ENCODE assay signal across 12 cellular contexts in genomic region chr2:137886432-137886831, GRCh38.
A peak's percentile ranks its signal among the peaks of the same experiment; 100 is the strongest.
DNase-seq lines count a peak whose midpoint lies in the region; ATAC-seq and TF ChIP-seq lines count a peak whose summit lies in the region.
"Had no signal": no experiment of that assay in that cellular context is flagged by ENCODE, and none has a peak within 500 bp of the region (broad histone marks: within the 10 kb centered on the region; RNA-seq: fewer than 3 reads in every experiment).

No MANE protein-coding gene starts in this region.

- ATAC-seq in GM18519 (IDR thresholded peaks at IDR 0.05; ENCODE audit: low FRiP score, unreplicated experiment) (no peak), Right ventricle myocardium superior (ENCODE audit: poor library complexity) (no peak)
- no peak for ATAC-seq in stimulated activated naive CD8-positive, alpha-beta T cell treated with anti-CD3 and anti-CD28 coated beads, Interleukin-15, Interleukin-2, amounts not matched to agents 100 U/mL and 50 U/mL, for 24 hours
- ATAC-seq: left lung had no signal

- DNase-seq in COLO829 (ENCODE audit: low spot score): peak; percentile 1
- DNase-seq in NCI-H460 (ENCODE audit: extremely low read depth, low read depth): peak; percentile 9
- no peak for DNase-seq in choroid plexus epithelial cell (ENCODE audit: low read depth)
- DNase-seq in DMS114 treated with DMSO at 0.1 percent for 48 hours (lab: John Stamatoyannopoulos, UW; ENCODE audit: unreplicated experiment): no peak
- DNase-seq in stimulated activated naive CD8-positive, alpha-beta T cell treated with anti-CD3 and anti-CD28 coated beads, Interleukin-15, Interleukin-2, amounts not matched to agents 100 U/mL and 50 U/mL, for 24 hours: no peak
- DNase-seq in Right ventricle myocardium superior: no peak
- DNase-seq: activated effector memory CD4-positive, alpha-beta T cell treated with Interleukin-2 at 50 U/mL for 16 hours; CD8-positive, alpha-beta memory T cell; left lung; stimulated activated CD4-positive, alpha-beta T cell treated with anti-CD3 and anti-CD28 coated beads, Interleukin-4, amount 100 ng/mL, for 1 hour had no signal

- TF ChIP-seq CTCF in GM12875 (IDR thresholded peaks at IDR 0.05; ENCODE audit: borderline replicate concordance, insufficient read depth, low read depth, low read length): 0 out of 2 replicates have a peak, but pooled peaks have one; percentile 8
- peak; percentile 2 for TF ChIP-seq CTCF in choroid plexus epithelial cell (conservative IDR thresholded peaks at IDR 0.05; ENCODE audit: low read depth, low read length)

- H3K4me3 ChIP-seq in GM12875 (ENCODE audit: low read depth, low read length) (no peak overlapping the region), choroid plexus epithelial cell (ENCODE audit: low read depth, low read length) (no peak overlapping the region)
- H3K4me3 ChIP-seq: left lung had no signal

- intact Hi-C loops in Right ventricle myocardium superior (cut with DNase I): no loop called here

Comparison
In these comparisons a context has a peak if more than half of its experiments do, and no peak if none do; other contexts are left out.
1. DNase-seq: peak in COLO829 (single experiment) and NCI-H460 (single experiment); none in choroid plexus epithelial cell (single experiment), DMS114 treated with DMSO at 0.1 percent for 48 hours (single experiment), stimulated activated naive CD8-positive, alpha-beta T cell treated with anti-CD3 and anti-CD28 coated beads, Interleukin-15, Interleukin-2, amounts not matched to agents 100 U/mL and 50 U/mL, for 24 hours (single experiment) and Right ventricle myocardium superior (single experiment).